In the genomic region with DNA sequence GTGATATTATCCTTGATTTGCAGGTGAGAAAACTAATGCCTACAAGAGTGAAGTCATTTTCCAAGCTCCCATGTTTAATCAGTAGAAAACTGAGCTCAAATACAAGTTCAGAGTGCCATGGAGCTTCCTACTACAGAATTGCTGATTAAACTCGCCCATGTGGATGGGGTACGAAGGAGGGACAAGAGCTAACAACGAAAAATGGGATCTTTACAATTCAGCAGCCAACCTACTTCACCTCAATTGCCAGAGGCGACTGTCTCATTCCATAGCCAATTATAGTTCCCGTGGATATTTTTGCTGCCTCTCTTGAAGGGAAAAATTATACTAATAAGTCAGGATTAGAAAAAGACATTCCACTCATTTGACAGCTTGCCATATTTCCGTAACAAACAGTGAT, we compare ENCODE assay signal across 18 cellular contexts.
DNase-seq lines count a peak whose midpoint lies in the region; ATAC-seq, FAIRE-seq and TF ChIP-seq lines count a peak whose summit lies in the region.
"Had no signal": no experiment of that assay in that cellular context is flagged by ENCODE, and none has a peak within 500 bp of the region (broad histone marks: within the 10 kb centered on the region; RNA-seq: fewer than 3 reads in every experiment).

No MANE protein-coding gene starts in this region.

- no peaks in the 10 kb centered on the region for H3K27me3 ChIP-seq in astrocyte (ENCODE audit: insufficient read depth, low read length)
- H3K27me3 ChIP-seq: BLaER1 had no signal

- no peak for ATAC-seq in HG02678 (IDR thresholded peaks at IDR 0.05; ENCODE audit: unreplicated experiment)
- ATAC-seq: HepG2 had no signal

- H3K79me2 ChIP-seq in astrocyte (ENCODE audit: insufficient read depth, low read length): no peaks in the 10 kb centered on the region

- no peaks in the 10 kb centered on the region for H3K4me1 ChIP-seq in astrocyte (ENCODE audit: insufficient read depth, low read length)
- H3K4me1 ChIP-seq: BLaER1 had no signal

- peak; percentile 37 for DNase-seq in NCI-H82 (lab: John Stamatoyannopoulos, UW)
- DNase-seq in NCI-H82 treated with DMSO at 0.1 percent for 48 hours (lab: John Stamatoyannopoulos, UW; ENCODE audit: unreplicated experiment): no peak
- no peak for DNase-seq in astrocyte (ENCODE audit: low read depth)
- no peak for DNase-seq in nephron progenitor cell
- DNase-seq in ecto neural progenitor cell (ENCODE audit: low spot score): no peak
- DNase-seq in NCI-H146 (lab: John Stamatoyannopoulos, UW): no peak
- DNase-seq: 8988T; CD4-positive, alpha-beta memory T cell; DMS153; GDM1; GOT3; HCEC 1CT had no signal

- peak overlapping the region; percentile 4 for H2AFZ ChIP-seq in astrocyte (ENCODE audit: low read depth, low read length)

- no peak overlapping the region for H3K9ac ChIP-seq in astrocyte (ENCODE audit: low read length)
- H3K9ac ChIP-seq: BLaER1 had no signal

- no peaks in the 10 kb centered on the region for H3K36me3 Mint-ChIP-seq in astrocyte (ENCODE audit: low read depth, unreplicated experiment)
- H3K36me3 Mint-ChIP-seq in nephron progenitor cell (ENCODE audit: low read depth): no peaks in the 10 kb centered on the region
- H3K36me3 Mint-ChIP-seq: CD14-positive monocyte; CD4-positive, alpha-beta memory T cell; IgD-negative memory B cell had no signal

- no peaks in the 10 kb centered on the region for H3K36me3 ChIP-seq in astrocyte (ENCODE audit: insufficient read depth, low read length)
- H3K36me3 ChIP-seq: BLaER1 had no signal

- no peak overlapping the region for H3K4me2 ChIP-seq in astrocyte (ENCODE audit: low read length)
- H3K4me2 ChIP-seq: BLaER1 had no signal

- no peak for FAIRE-seq in astrocyte (lab: Jason Lieb, UNC)
- FAIRE-seq: HepG2, HTR-8/SVneo had no signal

- no peaks in the 10 kb centered on the region for H3K9me3 Mint-ChIP-seq in astrocyte (ENCODE audit: unreplicated experiment)
- no peaks in the 10 kb centered on the region for H3K9me3 Mint-ChIP-seq in nephron progenitor cell

- H3K4me3 Mint-ChIP-seq in astrocyte (ENCODE audit: unreplicated experiment): no peak overlapping the region
- no peak overlapping the region for H3K4me3 Mint-ChIP-seq in nephron progenitor cell
- H3K4me3 Mint-ChIP-seq: CD14-positive monocyte; CD4-positive, alpha-beta memory T cell; IgD-negative memory B cell had no signal

- H3K27ac Mint-ChIP-seq in astrocyte (ENCODE audit: unreplicated experiment) (no peak overlapping the region), nephron progenitor cell (peak overlapping the region; percentile 63)
- H3K27ac Mint-ChIP-seq: CD14-positive monocyte; CD4-positive, alpha-beta memory T cell; IgD-negative memory B cell had no signal

- H3K9me3 ChIP-seq in astrocyte (ENCODE audit: insufficient read depth, low read depth, low read length): no peaks in the 10 kb centered on the region
- H3K9me3 ChIP-seq: BLaER1 had no signal

- no peak overlapping the region for H3K27ac ChIP-seq in astrocyte (ENCODE audit: low read depth, low read length)
- H3K27ac ChIP-seq: BLaER1 had no signal

- no peaks in the 10 kb centered on the region for H4K20me1 ChIP-seq in astrocyte (ENCODE audit: insufficient read depth, low read length)
- H4K20me1 ChIP-seq: BLaER1 had no signal

- TF ChIP-seq CTCF in astrocyte (IDR thresholded peaks at IDR 0.05; ENCODE audit: insufficient read depth, low read depth, low read length) (no peak), nephron progenitor cell (IDR thresholded peaks at IDR 0.05) (no peak)

- H3K27me3 Mint-ChIP-seq in astrocyte (ENCODE audit: low read depth, unreplicated experiment) (no peaks in the 10 kb centered on the region), nephron progenitor cell (ENCODE audit: low read depth, poor library complexity) (no peaks in the 10 kb centered on the region)
- H3K27me3 Mint-ChIP-seq: CD4-positive, alpha-beta memory T cell; IgD-negative memory B cell had no signal

- H3K4me3 ChIP-seq in astrocyte (ENCODE audit: insufficient read depth, low read depth, low read length): no peak overlapping the region
- H3K4me3 ChIP-seq: BLaER1 had no signal

- H3K4me1 Mint-ChIP-seq in astrocyte (ENCODE audit: low read depth, unreplicated experiment) (no peaks in the 10 kb centered on the region), nephron progenitor cell (peaks cover 13% of the 10 kb centered on the region)
- H3K4me1 Mint-ChIP-seq: CD14-positive monocyte; CD4-positive, alpha-beta memory T cell; IgD-negative memory B cell had no signal
